8 cellular contexts compared by ENCODE assay signal in the genomic region with DNA sequence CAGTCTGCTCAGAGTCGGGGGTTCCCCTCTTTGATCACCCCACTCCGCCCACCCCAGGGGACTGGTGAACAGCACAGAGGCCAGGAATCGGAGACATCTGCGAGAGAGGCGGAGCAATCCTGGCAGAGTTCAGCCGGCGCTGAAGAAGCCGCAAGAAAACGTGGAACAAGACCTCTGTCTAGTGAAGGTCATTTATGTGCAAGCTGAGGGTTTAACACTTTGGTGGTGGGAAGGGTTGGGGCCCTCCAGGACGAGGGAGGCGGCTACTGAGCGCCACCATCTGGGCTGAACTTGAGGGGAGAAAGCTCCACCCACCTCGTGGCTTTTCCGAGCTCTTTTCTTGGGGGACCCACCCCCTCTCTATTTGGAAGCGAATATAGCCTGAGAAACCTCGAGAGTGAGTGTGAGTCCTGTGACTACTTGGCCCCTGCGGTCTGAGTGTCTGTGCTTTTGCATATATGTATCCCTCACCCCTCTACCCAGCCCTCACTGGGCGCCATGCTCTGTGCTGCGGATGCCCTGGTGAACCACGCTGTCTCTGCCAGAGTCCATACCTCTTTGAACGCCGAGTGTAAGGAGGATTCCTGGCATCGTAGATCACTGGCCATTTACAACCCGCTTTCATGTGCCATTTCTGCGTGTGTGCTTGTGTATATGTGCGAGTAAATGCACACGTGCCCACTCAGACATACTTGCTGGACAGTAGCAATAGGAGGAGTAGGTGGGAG. TPM values are rescaled to one million over a fixed set of nuclear protein-coding genes. Genes with fewer than 3 reads are reported as not detected.
DNase-seq lines count a peak whose midpoint lies in the region; ATAC-seq lines count a peak whose summit lies in the region.

No MANE protein-coding gene starts in this region.

- peak; percentile 79 to 88 for ATAC-seq in stimulated activated naive B cell treated with anti-CD40 and anti-IgM and Interleukin-4, amounts not matched to agents 10 μg/mL and 1 μg/mL and 100 μg/mL, for 72 hours (replicated peaks)
- no peak for ATAC-seq in GM18870 (IDR thresholded peaks at IDR 0.05; ENCODE audit: unreplicated experiment)
- no peak for ATAC-seq in HG02798 (IDR thresholded peaks at IDR 0.05; ENCODE audit: poor library complexity, unreplicated experiment)

- no peaks in the 10 kb centered on the region for H3K36me3 Mint-ChIP-seq in activated naive CD4-positive, alpha-beta T cell treated with anti-CD3 and anti-CD28 coated beads for 36 hours (ENCODE audit: low read depth)
- peaks cover 6 to 8% of the 10 kb centered on the region in 2 donors for H3K36me3 Mint-ChIP-seq in stimulated activated naive B cell treated with anti-CD40 and anti-IgM and Interleukin-4, amounts not matched to agents 10 μg/mL and 1 μg/mL and 100 μg/mL, for 72 hours

- peak overlapping the region; percentile 39 for H3K4me3 Mint-ChIP-seq in activated naive CD4-positive, alpha-beta T cell treated with anti-CD3 and anti-CD28 coated beads for 36 hours
- peak overlapping the region; percentile 61 to 70 for H3K4me3 Mint-ChIP-seq in stimulated activated naive B cell treated with anti-CD40 and anti-IgM and Interleukin-4, amounts not matched to agents 10 μg/mL and 1 μg/mL and 100 μg/mL, for 72 hours

- H3K27ac Mint-ChIP-seq in activated naive CD4-positive, alpha-beta T cell treated with anti-CD3 and anti-CD28 coated beads for 36 hours = no peak overlapping the region
- H3K27ac Mint-ChIP-seq in stimulated activated naive B cell treated with anti-CD40 and anti-IgM and Interleukin-4, amounts not matched to agents 10 μg/mL and 1 μg/mL and 100 μg/mL, for 72 hours = peak overlapping the region; percentile 65

- peaks cover 72% of the 10 kb centered on the region for H3K27me3 Mint-ChIP-seq in activated naive CD4-positive, alpha-beta T cell treated with anti-CD3 and anti-CD28 coated beads for 36 hours (ENCODE audit: low read depth)
- peaks cover 77 to 95% of the 10 kb centered on the region in 2 donors for H3K27me3 Mint-ChIP-seq in stimulated activated naive B cell treated with anti-CD40 and anti-IgM and Interleukin-4, amounts not matched to agents 10 μg/mL and 1 μg/mL and 100 μg/mL, for 72 hours

- intact Hi-C loops in activated naive CD4-positive, alpha-beta T cell treated with anti-CD3 and anti-CD28 coated beads for 36 hours (cut with micrococcal nuclease) = loop anchor here (2.0 kb wide), 2 partner anchors 29 to 73 kb away; a partner anchor contains a TSS

- CTCF ChIA-PET in activated naive CD4-positive, alpha-beta T cell treated with anti-CD3 and anti-CD28 coated beads for 36 hours (lab: Charles Lee) = interaction anchor here (0.6 kb wide), 1 partner anchor 156 kb away, joined by 3 read pairs; no protein-coding TSS in a partner anchor

- peak; percentile 38 for DNase-seq in activated naive CD4-positive, alpha-beta T cell treated with anti-CD3 and anti-CD28 coated beads for 36 hours
- DNase-seq in activated naive CD4-positive, alpha-beta T cell (lab: John Stamatoyannopoulos, UW) = no peak
- DNase-seq in NCI-H526 (lab: John Stamatoyannopoulos, UW) = peak; percentile 80 to 93
- peak; percentile 20 for DNase-seq in cerebellar cortex (ENCODE audit: low spot score)
- peak; percentile 17 for DNase-seq in stimulated activated naive B cell treated with anti-CD40 and anti-IgM and Interleukin-4, amounts not matched to agents 10 μg/mL and 1 μg/mL and 100 μg/mL, for 72 hours
- DNase-seq in SKM-1 treated with dmso at 0.1 percent for 144 hours (lab: John Stamatoyannopoulos, UW; ENCODE audit: unreplicated experiment) = no peak

- H3K4me1 Mint-ChIP-seq in activated naive CD4-positive, alpha-beta T cell treated with anti-CD3 and anti-CD28 coated beads for 36 hours (ENCODE audit: low read depth) = peaks cover 23% of the 10 kb centered on the region
- peaks cover 22 to 25% of the 10 kb centered on the region in 2 donors for H3K4me1 Mint-ChIP-seq in stimulated activated naive B cell treated with anti-CD40 and anti-IgM and Interleukin-4, amounts not matched to agents 10 μg/mL and 1 μg/mL and 100 μg/mL, for 72 hours

- no peaks in the 10 kb centered on the region for H3K9me3 Mint-ChIP-seq in activated naive CD4-positive, alpha-beta T cell treated with anti-CD3 and anti-CD28 coated beads for 36 hours
- H3K9me3 Mint-ChIP-seq in stimulated activated naive B cell treated with anti-CD40 and anti-IgM and Interleukin-4, amounts not matched to agents 10 μg/mL and 1 μg/mL and 100 μg/mL, for 72 hours = peaks cover 5 to 7% of the 10 kb centered on the region in 2 donors

RNA-seq across cellular contexts. Expression of a gene that starts 1.2 kb away (rescaled TPM):
- under 1 TPM in 1 of 2 experiments, not detected in 1; 0.33 TPM for total RNA-seq in activated naive CD4-positive, alpha-beta T cell treated with anti-CD3 and anti-CD28 coated beads for 36 hours

RNA-seq across cellular contexts. Expression of a gene that starts 27.5 kb away (rescaled TPM):
- under 1 TPM; 0.69 to 0.74 TPM for total RNA-seq in activated naive CD4-positive, alpha-beta T cell treated with anti-CD3 and anti-CD28 coated beads for 36 hours

RNA-seq across cellular contexts. Expression of a gene that starts 41.5 kb away (rescaled TPM):
- 10 to 100 TPM; 12.8 to 14.2 TPM for total RNA-seq in activated naive CD4-positive, alpha-beta T cell treated with anti-CD3 and anti-CD28 coated beads for 36 hours

RNA-seq across cellular contexts. Expression of a gene that starts 41.9 kb away (rescaled TPM):
- total RNA-seq in activated naive CD4-positive, alpha-beta T cell treated with anti-CD3 and anti-CD28 coated beads for 36 hours = 10 to 100 TPM; 31.6 to 31.7 TPM

Comparison
In these comparisons a context has a peak if more than half of its experiments do, and no peak if none do; other contexts are left out.
1. DNase-seq: peak in activated naive CD4-positive, alpha-beta T cell treated with anti-CD3 and anti-CD28 coated beads for 36 hours (single experiment), NCI-H526 (2 of 2), cerebellar cortex (single experiment) and stimulated activated naive B cell treated with anti-CD40 and anti-IgM and Interleukin-4, amounts not matched to agents 10 μg/mL and 1 μg/mL and 100 μg/mL, for 72 hours (single experiment); none in activated naive CD4-positive, alpha-beta T cell (0 of 4) and SKM-1 treated with dmso at 0.1 percent for 144 hours (single experiment).
2. ATAC-seq: peak in stimulated activated naive B cell treated with anti-CD40 and anti-IgM and Interleukin-4, amounts not matched to agents 10 μg/mL and 1 μg/mL and 100 μg/mL, for 72 hours (2 of 2); none in GM18870 (single experiment) and HG02798 (single experiment).